In genomic region chr15:72783563-72784232, GRCh38 we compare ENCODE assay signal across 8 cellular contexts. TPM values are rescaled to one million over a fixed set of nuclear protein-coding genes. Genes with fewer than 3 reads are reported as not detected.
A peak's percentile ranks its signal among the peaks of the same experiment; 100 is the strongest.
DNase-seq lines count a peak whose midpoint lies in the region; ATAC-seq, FAIRE-seq and TF ChIP-seq lines count a peak whose summit lies in the region.

TSS of gene ADPGK (minus strand) at chr15:72783758. CDS start at chr15:72783691, 67 bp downstream.

- H3K4me1 Mint-ChIP-seq in T-helper 2 cell treated with Interferon-gamma antibody and Interleukin-4, amounts not matched to agents 5 μg/mL and 100 μg/mL, for 36 hours (ENCODE audit: low read depth), result peaks cover 62% of the 10 kb centered on the region

- under 1% methylated on average over 64 of the region's 64 CpGs for WGBS in right cardiac atrium

- peak; percentile 92 for DNase-seq in GM18507 (ENCODE audit: extremely low spot score, insufficient read length, low read depth)
- DNase-seq in NCI-H2029 (lab: John Stamatoyannopoulos, UW), result peak; percentile 45
- peak; percentile 96 for DNase-seq in T-helper 2 cell treated with Interferon-gamma antibody and Interleukin-4, amounts not matched to agents 5 μg/mL and 100 μg/mL, for 36 hours (ENCODE audit: low spot score)
- peak; percentile 73 to 94 for DNase-seq in ascending aorta (ENCODE audit: low spot score in 2 of 2)
- DNase-seq in right cardiac atrium, result peak; percentile 92 to 97 (median 96)
- DNase-seq in putamen (ENCODE audit: low spot score), result peak; percentile 93
- peak; percentile 86 to 92 for DNase-seq in uterus

- H3K4me3 ChIP-seq in ascending aorta, result peak within 1 kb of the TSS; percentile 76 to 80
- peak within 1 kb of the TSS; percentile 53 for H3K4me3 ChIP-seq in right cardiac atrium (ENCODE audit: low read length)
- H3K4me3 ChIP-seq in uterus, result peak within 1 kb of the TSS; percentile 74 to 86

- ATAC-seq in HG02973 (IDR thresholded peaks at IDR 0.05; ENCODE audit: unreplicated experiment) (peak; percentile 60), right cardiac atrium (peak; percentile 98)

- H3K27me3 Mint-ChIP-seq in T-helper 2 cell treated with Interferon-gamma antibody and Interleukin-4, amounts not matched to agents 5 μg/mL and 100 μg/mL, for 36 hours (ENCODE audit: low read depth), result no peaks in the 10 kb centered on the region

- peaks cover 0 to 8% of the 10 kb centered on the region in 2 donors for H3K36me3 ChIP-seq in ascending aorta
- no peaks in the 10 kb centered on the region for H3K36me3 ChIP-seq in uterus

- FAIRE-seq in GM18507 (lab: Jason Lieb, UNC), result peak; percentile 77

- H3K27ac ChIP-seq in ascending aorta, result peak within 1 kb of the TSS; percentile 94 to 96
- peak within 1 kb of the TSS; percentile 92 for H3K27ac ChIP-seq in right cardiac atrium (ENCODE audit: low read length)
- peak within 1 kb of the TSS; percentile 85 to 90 for H3K27ac ChIP-seq in uterus

- peak; percentile 80 to 88 for TF ChIP-seq POLR2A in uterus (IDR thresholded peaks at IDR 0.05)

- H3K4me1 ChIP-seq in ascending aorta (peaks cover 2 to 23% of the 10 kb centered on the region in 2 donors), right cardiac atrium (ENCODE audit: control insufficient read depth, insufficient read depth, low read length) (peaks cover 7% of the 10 kb centered on the region), uterus (no peaks in the 10 kb centered on the region)

- H3K27me3 ChIP-seq in ascending aorta, result no peaks in the 10 kb centered on the region
- no peaks in the 10 kb centered on the region for H3K27me3 ChIP-seq in right cardiac atrium (ENCODE audit: control insufficient read depth, insufficient read depth)
- no peaks in the 10 kb centered on the region for H3K27me3 ChIP-seq in uterus

- peak within 1 kb of the TSS; percentile 94 for H3K4me3 Mint-ChIP-seq in T-helper 2 cell treated with Interferon-gamma antibody and Interleukin-4, amounts not matched to agents 5 μg/mL and 100 μg/mL, for 36 hours

- peak in 1 of 3 experiments; percentile 1 for TF ChIP-seq CTCF in ascending aorta (IDR thresholded peaks at IDR 0.05)
- peak in 2 of 4 experiments; percentile 28 to 32 for TF ChIP-seq CTCF in uterus (IDR thresholded peaks at IDR 0.05)

- H3K9me3 Mint-ChIP-seq in T-helper 2 cell treated with Interferon-gamma antibody and Interleukin-4, amounts not matched to agents 5 μg/mL and 100 μg/mL, for 36 hours, result no peaks in the 10 kb centered on the region

- H3K9me3 ChIP-seq in ascending aorta (no peaks in the 10 kb centered on the region), right cardiac atrium (ENCODE audit: control insufficient read depth, low read length) (no peaks in the 10 kb centered on the region), uterus (no peaks in the 10 kb centered on the region)

- H3K36me3 Mint-ChIP-seq in T-helper 2 cell treated with Interferon-gamma antibody and Interleukin-4, amounts not matched to agents 5 μg/mL and 100 μg/mL, for 36 hours (ENCODE audit: low read depth), result peaks cover 29% of the 10 kb centered on the region

- H3K27ac Mint-ChIP-seq in T-helper 2 cell treated with Interferon-gamma antibody and Interleukin-4, amounts not matched to agents 5 μg/mL and 100 μg/mL, for 36 hours, result peak within 1 kb of the TSS; percentile 98

- intact Hi-C loops in ascending aorta (cut with DNase I) (loop anchor here (1.0 to 10.0 kb wide), 7 partner anchors 97 to 851 kb away; partner anchors contain the start of genes ARIH1, BBS4, HIGD2B and NEO1), right cardiac atrium (cut with DNase I) (no loop called here), uterus (cut with DNase I; ENCODE audit: low total_unique reads) (no loop called here)

RNA-seq across cellular contexts. Expression of gene ADPGK, which starts in this region (rescaled TPM):
- total RNA-seq in ascending aorta, result 24.8 TPM
- 10 to 100 TPM; 17.6 to 21.7 (median 18.1) TPM for total RNA-seq in right cardiac atrium
- 12.6 TPM for polyA plus RNA-seq in right cardiac atrium
- total RNA-seq in uterus, result 10 to 100 TPM; 17.1 to 87.6 (median 54.8) TPM

Comparison
In these comparisons a context has a peak if more than half of its experiments do, and no peak if none do; other contexts are left out.
1. Peak in every context shown above with its lines: DNase-seq, ATAC-seq, H3K4me3 ChIP-seq and H3K27ac ChIP-seq.
2. DNase-seq: peak in every context shown above with its lines; median percentile 96 in T-helper 2 cell treated with Interferon-gamma antibody and Interleukin-4, amounts not matched to agents 5 μg/mL and 100 μg/mL, for 36 hours; 96 in right cardiac atrium; 93 in putamen; 92 in GM18507; 89 in uterus; 84 in ascending aorta; 45 in NCI-H2029.